8 cellular contexts compared by ENCODE assay signal in genomic region chr15:101201411-101202174, GRCh38. TPM values are rescaled to one million over a fixed set of nuclear protein-coding genes. Genes with fewer than 3 reads are reported as not detected.
A peak's percentile ranks its signal among the peaks of the same experiment; 100 is the strongest.
DNase-seq lines count a peak whose midpoint lies in the region; ATAC-seq and TF ChIP-seq lines count a peak whose summit lies in the region.

No MANE protein-coding gene starts in this region.

- peak in 1 of 2 donors; percentile 16 for TF ChIP-seq RAD21 in liver (IDR thresholded peaks at IDR 0.05)

- H3K9me3 Mint-ChIP-seq in T-helper 1 cell treated with Interleukin-12 subunit alpha and Interleukin-12 subunit beta and Interleukin-4 antibody, amounts not matched to agents 30 μg/mL and 1 μg/mL, for 36 hours = no peaks in the 10 kb centered on the region

- TF ChIP-seq CTCF in RWPE2 (IDR thresholded peaks at IDR 0.05; ENCODE audit: poor library complexity, severe bottlenecking) (no peak), liver (IDR thresholded peaks at IDR 0.05; ENCODE audit: low read depth, low read length, missing input control) (no peak)

- H3K9me3 ChIP-seq in RWPE2 (ENCODE audit: severe bottlenecking) = no peaks in the 10 kb centered on the region
- H3K9me3 ChIP-seq in liver (ENCODE audit: control insufficient read depth in 4 of 4, low read length in 3 of 4) = no peaks in the 10 kb centered on the region

- H3K4me1 ChIP-seq in RWPE2 (ENCODE audit: insufficient read depth, poor library complexity, severe bottlenecking) (peaks cover 40% of the 10 kb centered on the region), liver (ENCODE audit: control insufficient read depth in 4 of 4, insufficient read depth in 4 of 4, low read length in 3 of 4) (peaks cover 0 to 10% (median 5%) of the 10 kb centered on the region in 4 donors)

- peak; percentile 94 for ATAC-seq in RWPE2 (ENCODE audit: low read depth)

- H3K4me3 ChIP-seq in RWPE2 (ENCODE audit: severe bottlenecking) (no peak overlapping the region), liver (ENCODE audit: low read depth in 1 of 3, low read length in 3 of 3) (no peak overlapping the region)

- H3K27me3 ChIP-seq in RWPE2 (ENCODE audit: insufficient read depth, poor library complexity, severe bottlenecking) (no peaks in the 10 kb centered on the region), liver (ENCODE audit: control insufficient read depth in 4 of 4, insufficient read depth in 4 of 4, low read length in 3 of 4) (no peaks in the 10 kb centered on the region)

- 72% methylated on average over 5 of the region's 5 CpGs for WGBS in liver

- H3K27me3 Mint-ChIP-seq in T-helper 1 cell treated with Interleukin-12 subunit alpha and Interleukin-12 subunit beta and Interleukin-4 antibody, amounts not matched to agents 30 μg/mL and 1 μg/mL, for 36 hours (ENCODE audit: low read depth) = no peaks in the 10 kb centered on the region

- DNase-seq in T-helper 1 cell (no peak), RWPE2 (ENCODE audit: low spot score) (peak; percentile 98), dermis blood vessel endothelial cell (peak; percentile 91), superior temporal gyrus (ENCODE audit: extremely low spot score) (peak; percentile 75), NCI-H2107 treated with DMSO at 0.1 percent for 48 hours (lab: John Stamatoyannopoulos, UW; ENCODE audit: unreplicated experiment) (no peak), OCI-M1 (lab: John Stamatoyannopoulos, UW) (no peak)

- peaks cover 9% of the 10 kb centered on the region for H3K36me3 Mint-ChIP-seq in T-helper 1 cell treated with Interleukin-12 subunit alpha and Interleukin-12 subunit beta and Interleukin-4 antibody, amounts not matched to agents 30 μg/mL and 1 μg/mL, for 36 hours (ENCODE audit: low read depth)

- peak overlapping the region; percentile 75 for H3K27ac Mint-ChIP-seq in T-helper 1 cell treated with Interleukin-12 subunit alpha and Interleukin-12 subunit beta and Interleukin-4 antibody, amounts not matched to agents 30 μg/mL and 1 μg/mL, for 36 hours

- no peak overlapping the region for H3K9ac ChIP-seq in liver (ENCODE audit: low read depth in 1 of 2, low read length in 2 of 2)

- H3K4me1 Mint-ChIP-seq in T-helper 1 cell treated with Interleukin-12 subunit alpha and Interleukin-12 subunit beta and Interleukin-4 antibody, amounts not matched to agents 30 μg/mL and 1 μg/mL, for 36 hours (ENCODE audit: low read depth) = peaks cover 78% of the 10 kb centered on the region

- H3K4me3 Mint-ChIP-seq in T-helper 1 cell treated with Interleukin-12 subunit alpha and Interleukin-12 subunit beta and Interleukin-4 antibody, amounts not matched to agents 30 μg/mL and 1 μg/mL, for 36 hours = peak overlapping the region; percentile 70

- H3K36me3 ChIP-seq in RWPE2 (ENCODE audit: low read depth) = peaks cover 6% of the 10 kb centered on the region
- H3K36me3 ChIP-seq in liver (ENCODE audit: control insufficient read depth in 4 of 4, insufficient read depth in 3 of 4, low read depth in 1 of 4, low read length in 3 of 4) = no peaks in the 10 kb centered on the region

- H3K27ac ChIP-seq in RWPE2 (ENCODE audit: poor library complexity, severe bottlenecking) = peak overlapping the region; percentile 78
- H3K27ac ChIP-seq in liver (ENCODE audit: low read depth in 1 of 2, low read length in 2 of 2) = peak overlapping the region; percentile 27 to 53

TF ChIP-seq in liver, 16 proteins besides CTCF, POLR2A, EP300 and RAD21:
- TF ChIP-seq REST (IDR thresholded peaks at IDR 0.05) (no peak), TAF1 (conservative IDR thresholded peaks at IDR 0.05) (no peak), GABPA (IDR thresholded peaks at IDR 0.05 in 1 of 2, conservative IDR thresholded peaks at IDR 0.05 in 1 of 2) (no peak), MAX (IDR thresholded peaks at IDR 0.05) (no peak), RXRA (IDR thresholded peaks at IDR 0.05) (no peak), SP1 (IDR thresholded peaks at IDR 0.05) (peak; percentile 24), YY1 (IDR thresholded peaks at IDR 0.05) (no peak), FOXA2 (IDR thresholded peaks at IDR 0.05) (no peak), ZBTB33 (IDR thresholded peaks at IDR 0.05) (no peak), HNF4A (conservative IDR thresholded peaks at IDR 0.05) (no peak), EGR1 (IDR thresholded peaks at IDR 0.05; ENCODE audit: low read depth in 2 of 2) (no peak), ATF3 (IDR thresholded peaks at IDR 0.05) (no peak), JUND (IDR thresholded peaks at IDR 0.05) (peak in 1 of 2 donors; percentile 32), HNF4G (IDR thresholded peaks at IDR 0.05) (no peak)

RNA-seq across cellular contexts. Expression of gene CHSY1, which starts 50.3 kb away (rescaled TPM):
- total RNA-seq in dermis blood vessel endothelial cell (47.7 and 49.0 TPM in 2 replicates), liver (10 to 100 TPM in 1 of 2 donors, 1 to 10 TPM in 1; 9.5 to 12.3 TPM)
- 1 to 10 TPM; 1.4 to 3.7 TPM for polyA plus RNA-seq in liver

Comparison
In these comparisons a context has a peak if more than half of its experiments do, and no peak if none do; other contexts are left out.
1. DNase-seq: peak in RWPE2 (single experiment), dermis blood vessel endothelial cell (single experiment) and superior temporal gyrus (single experiment); none in T-helper 1 cell (0 of 5), NCI-H2107 treated with DMSO at 0.1 percent for 48 hours (single experiment) and OCI-M1 (single experiment).